ENCODE assay signal across 8 cellular contexts in genomic region chr1:16740042-16740964, GRCh38. TPM values are rescaled to one million over a fixed set of nuclear protein-coding genes. Genes with fewer than 3 reads are reported as not detected.
DNase-seq lines count a peak whose midpoint lies in the region; ATAC-seq and TF ChIP-seq lines count a peak whose summit lies in the region.
"Not testable (repeated sequence)": the region's sequence is repeated elsewhere in the genome, so short reads cannot be mapped to it uniquely, and the experiment has no call there.

TSS of gene RNU1-4 (plus strand) at chr1:16740516.

- not testable (repeated sequence) for H3K4me3 Mint-ChIP-seq in activated CD4-positive, alpha-beta memory T cell treated with anti-CD3 and anti-CD28 coated beads for 36 hours; stimulated activated naive CD8-positive, alpha-beta T cell treated with anti-CD3 and anti-CD28 coated beads, Interleukin-15, amount 100 ng/mL, for 72 hours

- H3K9me3 ChIP-seq in lower lobe of right lung: not testable (repeated sequence)

- not testable (repeated sequence) for H3K27me3 ChIP-seq in dorsolateral prefrontal cortex; lower lobe of right lung (ENCODE audit: low read depth)

- CTCF ChIA-PET in activated CD4-positive, alpha-beta memory T cell treated with anti-CD3 and anti-CD28 coated beads for 36 hours (lab: Charles Lee): not testable (repeated sequence)

- POLR2A ChIA-PET in activated CD4-positive, alpha-beta memory T cell treated with anti-CD3 and anti-CD28 coated beads for 36 hours (lab: Charles Lee): not testable (repeated sequence)

- not testable (repeated sequence) for TF ChIP-seq POLR2A in GM18505 (IDR thresholded peaks at IDR 0.05; ENCODE audit: borderline replicate concordance, extremely low read depth, insufficient read depth, insufficient read length)

- H3K27ac ChIP-seq in dorsolateral prefrontal cortex, lower lobe of right lung: not testable (repeated sequence)

- not testable (repeated sequence) for H3K36me3 Mint-ChIP-seq in activated CD4-positive, alpha-beta memory T cell treated with anti-CD3 and anti-CD28 coated beads for 36 hours

- intact Hi-C loops in activated CD4-positive, alpha-beta memory T cell treated with anti-CD3 and anti-CD28 coated beads for 36 hours (cut with micrococcal nuclease); dorsolateral prefrontal cortex (cut with DNase I); lower lobe of right lung (cut with DNase I): not testable (repeated sequence)

- not testable (repeated sequence) for TF ChIP-seq CTCF in dorsolateral prefrontal cortex (IDR thresholded peaks at IDR 0.05 in 54 of 56, conservative IDR thresholded peaks at IDR 0.05 in 2 of 56; ENCODE audit: low read depth in 1 of 56, partially characterized antibody in 56 of 56); lower lobe of right lung (IDR thresholded peaks at IDR 0.05)

- peak; percentile 66 for ATAC-seq in GM18505 (IDR thresholded peaks at IDR 0.05; ENCODE audit: unreplicated experiment)
- peak; percentile 84 for ATAC-seq in GM21360 (IDR thresholded peaks at IDR 0.05; ENCODE audit: unreplicated experiment)
- ATAC-seq in HG02798 (IDR thresholded peaks at IDR 0.05; ENCODE audit: poor library complexity, unreplicated experiment): peak; percentile 99
- peak; percentile 95 for ATAC-seq in HG03439 (IDR thresholded peaks at IDR 0.05; ENCODE audit: unreplicated experiment)
- peak; percentile 96 to 100 for ATAC-seq in lower lobe of right lung
- ATAC-seq in stimulated activated naive CD8-positive, alpha-beta T cell treated with anti-CD3 and anti-CD28 coated beads, Interleukin-15, amount 100 ng/mL, for 72 hours: peak; percentile 99

- H3K36me3 ChIP-seq in lower lobe of right lung: not testable (repeated sequence)

- H3K27ac Mint-ChIP-seq in activated CD4-positive, alpha-beta memory T cell treated with anti-CD3 and anti-CD28 coated beads for 36 hours; stimulated activated naive CD8-positive, alpha-beta T cell treated with anti-CD3 and anti-CD28 coated beads, Interleukin-15, amount 100 ng/mL, for 72 hours: not testable (repeated sequence)

- not testable (repeated sequence) for DNase-seq in activated CD4-positive, alpha-beta memory T cell treated with anti-CD3 and anti-CD28 coated beads for 36 hours; dorsolateral prefrontal cortex; lower lobe of right lung; stimulated activated naive CD8-positive, alpha-beta T cell treated with anti-CD3 and anti-CD28 coated beads, Interleukin-15, amount 100 ng/mL, for 72 hours

- not testable (repeated sequence) for H3K9me3 Mint-ChIP-seq in activated CD4-positive, alpha-beta memory T cell treated with anti-CD3 and anti-CD28 coated beads for 36 hours; stimulated activated naive CD8-positive, alpha-beta T cell treated with anti-CD3 and anti-CD28 coated beads, Interleukin-15, amount 100 ng/mL, for 72 hours

- H3K27me3 Mint-ChIP-seq in activated CD4-positive, alpha-beta memory T cell treated with anti-CD3 and anti-CD28 coated beads for 36 hours; stimulated activated naive CD8-positive, alpha-beta T cell treated with anti-CD3 and anti-CD28 coated beads, Interleukin-15, amount 100 ng/mL, for 72 hours: not testable (repeated sequence)

- H3K4me1 Mint-ChIP-seq in activated CD4-positive, alpha-beta memory T cell treated with anti-CD3 and anti-CD28 coated beads for 36 hours (ENCODE audit: low read depth); stimulated activated naive CD8-positive, alpha-beta T cell treated with anti-CD3 and anti-CD28 coated beads, Interleukin-15, amount 100 ng/mL, for 72 hours: not testable (repeated sequence)

- not testable (repeated sequence) for H3K4me1 ChIP-seq in lower lobe of right lung

- not testable (repeated sequence) for H3K4me3 ChIP-seq in dorsolateral prefrontal cortex, lower lobe of right lung

RNA-seq across cellular contexts. Expression of gene RNU1-4, which starts in this region (rescaled TPM):
- 1,000 to 10,000 TPM; 1,390 to 1,409 TPM for total RNA-seq in activated CD4-positive, alpha-beta memory T cell treated with anti-CD3 and anti-CD28 coated beads for 36 hours
- total RNA-seq in dorsolateral prefrontal cortex (over 10,000 TPM in 6 of 120 experiments, 1,000 to 10,000 TPM in 114; 2,235 to 12,697 (median 6,630) TPM), lower lobe of right lung (6,803 TPM)
